Comparison of ENCODE assay signal across 30 cellular contexts in genomic region chr19:40492274-40492673, GRCh38.
"Had no signal": no experiment of that assay in that cellular context is flagged by ENCODE, and none has a peak within 500 bp of the region (broad histone marks: within the 10 kb centered on the region; RNA-seq: fewer than 3 reads in every experiment).

No MANE protein-coding gene starts in this region.

- H3K9ac ChIP-seq: parathyroid adenoma had no signal

- H3K4me1 ChIP-seq: parathyroid adenoma, psoas muscle had no signal

- DNase-seq: naive thymus-derived CD4-positive, alpha-beta T cell; natural killer cell; nucleus accumbens; ovary; psoas muscle; right cardiac atrium; spleen; stimulated activated CD4-positive, alpha-beta T cell treated with anti-CD3 and anti-CD28 coated beads, Interleukin-12 subunit alpha, Interleukin-12 subunit beta, amount 100 ng/mL, for 4 hours; stimulated activated CD4-positive, alpha-beta T cell treated with anti-CD3 and anti-CD28 coated beads, Interleukin-1b, Interleukin-23, amount 100 ng/mL, for 48 hours; stimulated activated CD4-positive, alpha-beta T cell treated with anti-CD3 and anti-CD28 coated beads, Interleukin-4, amount 100 ng/mL, for 1 hour; stimulated activated CD4-positive, alpha-beta T cell treated with anti-CD3 and anti-CD28 coated beads, Interleukin-4, amount 100 ng/mL, for 4 hours; stimulated activated CD8-positive, alpha-beta memory T cell treated with anti-CD3 and anti-CD28 coated beads, Interleukin-4, amount 100 ng/mL, for 48 hours; stimulated activated naive B cell treated with anti-CD40 and anti-IgM and Interleukin-4, amounts not matched to agents 10 μg/mL and 1 μg/mL and 100 μg/mL, for 72 hours; stimulated activated naive CD4-positive, alpha-beta T cell treated with Interleukin-2 at 50 U/mL for 16 hours; stomach; thyroid gland; trophoblast cell; upper lobe of left lung had no signal

- H3K79me2 ChIP-seq: parathyroid adenoma had no signal

- ATAC-seq: naive thymus-derived CD4-positive, alpha-beta T cell; natural killer cell; psoas muscle; right cardiac atrium; sciatic nerve; stimulated activated naive B cell treated with anti-CD40 and anti-IgM and Interleukin-4, amounts not matched to agents 10 μg/mL and 1 μg/mL and 100 μg/mL, for 72 hours had no signal

- FAIRE-seq: urothelium cell line had no signal

- H3K36me3 Mint-ChIP-seq: natural killer cell; stimulated activated naive B cell treated with anti-CD40 and anti-IgM and Interleukin-4, amounts not matched to agents 10 μg/mL and 1 μg/mL and 100 μg/mL, for 72 hours had no signal

- H3K4me2 ChIP-seq: smooth muscle cell had no signal

- H3K27ac Mint-ChIP-seq: naive thymus-derived CD4-positive, alpha-beta T cell; natural killer cell; nephron; progenitor cell of endocrine pancreas; stimulated activated naive CD8-positive, alpha-beta T cell treated with anti-CD3 and anti-CD28 coated beads, Interleukin-15, Interleukin-2, amounts not matched to agents 100 ng/mL and 50 ng/mL, for 24 hours had no signal

- H3K27ac ChIP-seq: neutrophil, ovary, parathyroid adenoma, psoas muscle, skin epidermis, spleen, stomach, thoracic aorta, thyroid gland, tibial nerve, upper lobe of left lung, vagina had no signal

- H3K4me3 ChIP-seq: ovary, psoas muscle, skin epidermis, smooth muscle cell, spleen, stomach, thoracic aorta, thyroid gland, tibial nerve, upper lobe of left lung, vagina had no signal

- H3K27me3 ChIP-seq: ovary, thyroid gland, vagina had no signal

- H3K9me3 ChIP-seq: neutrophil, ovary, psoas muscle, spleen, stomach, thoracic aorta, thyroid gland, tibial nerve, upper lobe of left lung, vagina had no signal

- H3K4me3 Mint-ChIP-seq: naive thymus-derived CD4-positive, alpha-beta T cell; natural killer cell; nephron; stimulated activated naive B cell treated with anti-CD40 and anti-IgM and Interleukin-4, amounts not matched to agents 10 μg/mL and 1 μg/mL and 100 μg/mL, for 72 hours; stimulated activated naive CD8-positive, alpha-beta T cell treated with anti-CD3 and anti-CD28 coated beads, Interleukin-15, Interleukin-2, amounts not matched to agents 100 ng/mL and 50 ng/mL, for 24 hours had no signal

- H3K9me3 Mint-ChIP-seq: naive thymus-derived CD4-positive, alpha-beta T cell; natural killer cell; stimulated activated naive B cell treated with anti-CD40 and anti-IgM and Interleukin-4, amounts not matched to agents 10 μg/mL and 1 μg/mL and 100 μg/mL, for 72 hours; stimulated activated naive CD8-positive, alpha-beta T cell treated with anti-CD3 and anti-CD28 coated beads, Interleukin-15, Interleukin-2, amounts not matched to agents 100 ng/mL and 50 ng/mL, for 24 hours had no signal

- H2AFZ ChIP-seq: parathyroid adenoma had no signal

- H3K36me3 ChIP-seq: neutrophil, ovary, spleen, thoracic aorta, thyroid gland, upper lobe of left lung, vagina had no signal

- H3K4me1 Mint-ChIP-seq: nephron had no signal
